In the genomic region with DNA sequence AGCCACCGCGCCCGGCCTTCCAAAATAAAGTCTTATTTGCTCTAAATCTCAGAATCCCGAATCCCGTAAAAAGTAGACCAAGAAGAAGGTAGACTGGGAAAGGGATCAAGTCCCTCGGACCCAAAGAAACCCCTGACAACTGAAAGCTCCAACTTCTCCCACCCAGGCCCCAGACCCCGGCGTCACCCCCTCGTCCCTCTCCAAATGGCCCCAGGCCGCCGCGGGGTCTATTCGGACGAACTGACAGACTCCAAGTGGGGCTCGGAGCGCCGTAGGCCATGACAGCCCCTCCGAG, we compare ENCODE assay signal across 1 cellular context.
TF ChIP-seq lines count a peak whose summit lies in the region.

No MANE protein-coding gene starts in this region.

TF ChIP-seq in endothelial cell of umbilical vein, 7 proteins besides CTCF, POLR2A, EP300 and RAD21 (continued from another document):
- TF ChIP-seq, protein P1, sequence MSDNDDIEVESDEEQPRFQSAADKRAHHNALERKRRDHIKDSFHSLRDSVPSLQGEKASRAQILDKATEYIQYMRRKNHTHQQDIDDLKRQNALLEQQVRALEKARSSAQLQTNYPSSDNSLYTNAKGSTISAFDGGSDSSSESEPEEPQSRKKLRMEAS (IDR thresholded peaks at IDR 0.05; ENCODE audit: insufficient read depth, insufficient read length) = no peak
- no peak for TF ChIP-seq POLR2AphosphoS5 (IDR thresholded peaks at IDR 0.05; ENCODE audit: insufficient read depth, low read depth, low read length)
- no peak for TF ChIP-seq FOS (IDR thresholded peaks at IDR 0.05; ENCODE audit: borderline replicate concordance, insufficient read depth, low read length)
